7 cellular contexts compared by ENCODE assay signal in the genomic region with DNA sequence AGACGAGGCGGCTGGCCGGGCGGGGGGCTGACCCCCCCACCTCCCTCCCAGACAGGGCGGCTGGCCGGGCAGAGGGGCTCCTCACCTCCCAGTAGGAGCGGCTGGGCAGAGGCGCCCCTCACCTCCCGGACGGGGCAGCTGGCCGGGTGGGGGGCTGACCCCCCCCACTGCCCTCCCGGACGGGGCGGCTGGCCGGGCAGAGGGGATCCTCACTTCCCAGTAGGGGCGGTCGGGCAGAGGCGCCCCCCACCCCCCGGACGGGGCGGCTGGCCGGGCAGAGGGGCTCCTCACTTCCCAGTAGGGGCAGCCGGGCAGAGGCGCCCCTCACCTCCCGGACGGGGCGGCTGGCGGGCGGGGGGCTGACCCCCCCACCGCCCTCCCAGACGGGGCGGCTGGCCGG. TPM values are rescaled to one million over a fixed set of nuclear protein-coding genes. Genes with fewer than 3 reads are reported as not detected.
"Had no signal": no experiment of that assay in that cellular context is flagged by ENCODE, and none has a peak within 500 bp of the region (broad histone marks: within the 10 kb centered on the region; RNA-seq: fewer than 3 reads in every experiment).

No MANE protein-coding gene starts in this region.

RNA-seq across cellular contexts. Expression of gene MAP3K19, which starts 14.0 kb away (rescaled TPM):
- total RNA-seq: GM23248, GM23338, H1, H4, H7, H9, HFFc6 had no signal
